ENCODE assay signal across 1 cellular context in genomic region chr9:35960029-35960655, GRCh38.
TF ChIP-seq lines count a peak whose summit lies in the region.

No MANE protein-coding gene starts in this region.

TF ChIP-seq in WTC11, 78 proteins besides CTCF, POLR2A, EP300 and RAD21 (continued from another document):
- TF ChIP-seq ATF2 (CRISPR knock-in tag; IDR thresholded peaks at IDR 0.05; ENCODE audit: borderline replicate concordance, low read depth) (no peak), MAX (CRISPR knock-in tag; IDR thresholded peaks at IDR 0.05) (no peak), EMX1 (CRISPR knock-in tag; IDR thresholded peaks at IDR 0.05) (no peak), SOX15 (CRISPR knock-in tag; IDR thresholded peaks at IDR 0.05) (no peak), MYBL2 (CRISPR knock-in tag; IDR thresholded peaks at IDR 0.05) (no peak)
